21 cellular contexts compared by ENCODE assay signal in genomic region chr17:43377056-43377810, GRCh38.
"Had no signal": no experiment of that assay in that cellular context is flagged by ENCODE, and none has a peak within 500 bp of the region (broad histone marks: within the 10 kb centered on the region; RNA-seq: fewer than 3 reads in every experiment).

No MANE protein-coding gene starts in this region.

- H3K36me3 ChIP-seq: esophagus squamous epithelium, gastrocnemius medialis, neutrophil, pancreas, right atrium auricular region had no signal

- H3K27ac ChIP-seq: esophagus squamous epithelium, gastrocnemius medialis, neutrophil, pancreas, psoas muscle, right atrium auricular region had no signal

- H3K4me3 ChIP-seq: esophagus squamous epithelium, gastrocnemius medialis, pancreas, psoas muscle, right atrium auricular region had no signal

- ATAC-seq: activated naive CD4-positive, alpha-beta T cell treated with anti-CD3 and anti-CD28 coated beads, Interleukin-2, amount 50 U/mL, for 72 hours; gastrocnemius medialis; left lobe of liver; natural killer cell; pancreas; psoas muscle; stimulated activated naive CD8-positive, alpha-beta T cell treated with anti-CD3 and anti-CD28 coated beads, Interleukin-15, Interleukin-2, amounts not matched to agents 100 U/mL and 50 U/mL, for 24 hours had no signal

- H3K4me3 Mint-ChIP-seq: natural killer cell had no signal

- DNase-seq: activated T-cell treated with anti-CD3 and anti-CD28 coated beads, Interleukin-2, amount 50 U/mL, for 1 hour; central memory CD4-positive, alpha-beta T cell; effector memory CD4-positive, alpha-beta T cell; esophagus squamous epithelium; gastrocnemius medialis; hypothalamus; mammary epithelial cell; midbrain; natural killer cell; psoas muscle; stimulated activated CD4-positive, alpha-beta T cell treated with anti-CD3 and anti-CD28 coated beads, Interleukin-4, amount 100 ng/mL, for 24 hours; stimulated activated naive CD8-positive, alpha-beta T cell treated with anti-CD3 and anti-CD28 coated beads, Interleukin-15, Interleukin-2, amounts not matched to agents 100 U/mL and 50 U/mL, for 24 hours; T-helper 9 cell had no signal

- FAIRE-seq: astrocyte, endothelial cell of umbilical vein, keratinocyte, pancreas had no signal

- H3K27me3 ChIP-seq: esophagus squamous epithelium, gastrocnemius medialis, neutrophil, pancreas, right atrium auricular region had no signal

- H3K9me3 ChIP-seq: gastrocnemius medialis, neutrophil, psoas muscle, right atrium auricular region had no signal

- H3K27ac Mint-ChIP-seq: natural killer cell had no signal

- H3K4me1 Mint-ChIP-seq: natural killer cell had no signal

- H3K36me3 Mint-ChIP-seq: natural killer cell had no signal

- H3K4me1 ChIP-seq: esophagus squamous epithelium, gastrocnemius medialis, psoas muscle had no signal
